ENCODE assay signal across 1 cellular context in the genomic region with DNA sequence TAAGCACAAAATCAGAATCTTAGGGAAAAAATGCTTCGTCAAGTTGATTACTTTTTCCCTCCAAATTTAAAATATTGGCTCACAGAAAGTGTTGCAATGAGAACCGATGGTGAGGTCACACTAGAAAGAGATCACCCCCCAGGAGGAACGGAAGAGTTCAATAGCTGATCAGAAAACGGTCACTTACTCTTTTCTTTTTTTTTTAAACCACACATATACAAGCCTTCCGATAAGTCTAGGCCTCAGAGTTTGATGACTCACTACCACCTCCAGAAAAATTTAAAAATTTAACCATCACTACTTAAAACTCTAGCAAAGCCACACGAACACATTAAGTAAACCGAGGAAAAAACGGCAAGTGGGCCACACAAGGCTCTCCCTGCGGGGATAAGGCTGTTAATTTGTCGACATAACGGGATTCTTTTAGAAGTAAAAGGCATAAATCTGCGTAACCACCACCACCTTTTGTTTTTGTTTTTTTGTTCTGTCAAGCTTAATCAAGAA.
A peak's percentile ranks its signal among the peaks of the same experiment; 100 is the strongest.
TF ChIP-seq lines count a peak whose summit lies in the region.

No MANE protein-coding gene starts in this region.

TF ChIP-seq in A549, 52 proteins besides CTCF, POLR2A, EP300 and RAD21 (continued from another document):
- TF ChIP-seq FOSL2 (IDR thresholded peaks at IDR 0.05) (no peak), FOSL2 (CRISPR knock-in tag; IDR thresholded peaks at IDR 0.05) (peak; percentile 45; the same call in 1 of the 2 replicates)
